Comparison of ENCODE assay signal across 14 cellular contexts in genomic region chrX:1518512-1518911, GRCh38. TPM values are rescaled to one million over a fixed set of nuclear protein-coding genes. Genes with fewer than 3 reads are reported as not detected.
A peak's percentile ranks its signal among the peaks of the same experiment; 100 is the strongest.
DNase-seq lines count a peak whose midpoint lies in the region; ATAC-seq and FAIRE-seq lines count a peak whose summit lies in the region.
"Had no signal": no experiment of that assay in that cellular context is flagged by ENCODE, and none has a peak within 500 bp of the region (broad histone marks: within the 10 kb centered on the region; RNA-seq: fewer than 3 reads in every experiment).

No MANE protein-coding gene starts in this region.

- POLR2A ChIA-PET in activated CD8-positive, alpha-beta T cell treated with anti-CD3 and anti-CD28 coated beads, Interleukin-2, amount 10 ng/mL, durations not matched to agents 7 days and 5 days (lab: Charles Lee): no interaction called here
- POLR2A ChIA-PET in naive thymus-derived CD8-positive, alpha-beta T cell (lab: Charles Lee): no interaction called here

- H3K9me3 Mint-ChIP-seq in activated CD8-positive, alpha-beta T cell treated with anti-CD3 and anti-CD28 coated beads, Interleukin-2, amount 10 ng/mL, durations not matched to agents 7 days and 5 days (ENCODE audit: insufficient read depth): no peaks in the 10 kb centered on the region
- H3K9me3 Mint-ChIP-seq in naive thymus-derived CD8-positive, alpha-beta T cell: peaks cover 0 to 4% (median under 1%) of the 10 kb centered on the region in 9 donors

- H3K4me3 Mint-ChIP-seq in activated CD8-positive, alpha-beta T cell treated with anti-CD3 and anti-CD28 coated beads, Interleukin-2, amount 10 ng/mL, durations not matched to agents 7 days and 5 days: no peak overlapping the region
- peak overlapping the region in 3 of 10 donors; percentile 0 to 67 (median 30) for H3K4me3 Mint-ChIP-seq in naive thymus-derived CD8-positive, alpha-beta T cell

- CTCF ChIA-PET in activated CD8-positive, alpha-beta T cell treated with anti-CD3 and anti-CD28 coated beads, Interleukin-2, amount 10 ng/mL, durations not matched to agents 7 days and 5 days (lab: Charles Lee): no interaction called here

- no peak overlapping the region for H3K27ac Mint-ChIP-seq in activated CD8-positive, alpha-beta T cell treated with anti-CD3 and anti-CD28 coated beads, Interleukin-2, amount 10 ng/mL, durations not matched to agents 7 days and 5 days
- H3K27ac Mint-ChIP-seq in naive thymus-derived CD8-positive, alpha-beta T cell: peak overlapping the region; percentile 44 to 94 (median 80)

- peaks cover 62% of the 10 kb centered on the region for H3K36me3 Mint-ChIP-seq in activated CD8-positive, alpha-beta T cell treated with anti-CD3 and anti-CD28 coated beads, Interleukin-2, amount 10 ng/mL, durations not matched to agents 7 days and 5 days (ENCODE audit: low read depth)
- H3K36me3 Mint-ChIP-seq in naive thymus-derived CD8-positive, alpha-beta T cell: peaks cover 4 to 45% (median 17%) of the 10 kb centered on the region in 3 donors

- no peaks in the 10 kb centered on the region for H3K27me3 Mint-ChIP-seq in activated CD8-positive, alpha-beta T cell treated with anti-CD3 and anti-CD28 coated beads, Interleukin-2, amount 10 ng/mL, durations not matched to agents 7 days and 5 days (ENCODE audit: low read depth)
- no peaks in the 10 kb centered on the region for H3K27me3 Mint-ChIP-seq in naive thymus-derived CD8-positive, alpha-beta T cell

- peak; percentile 26 for FAIRE-seq in GM18507 (lab: Jason Lieb, UNC)
- FAIRE-seq: astrocyte had no signal

- DNase-seq in NOMO-1 treated with DMSO at 0.1 percent for 48 hours (lab: John Stamatoyannopoulos, UW; ENCODE audit: unreplicated experiment) (peak; percentile 18), NOMO-1 (lab: John Stamatoyannopoulos, UW; ENCODE audit: unreplicated experiment in 2 of 2) (no peak), GM18507 (ENCODE audit: extremely low spot score, insufficient read length, low read depth) (no peak), NCI-H1105 (lab: John Stamatoyannopoulos, UW) (no peak), NCI-H187 (lab: John Stamatoyannopoulos, UW) (no peak)
- peak; percentile 10 for DNase-seq in activated CD8-positive, alpha-beta T cell treated with anti-CD3 and anti-CD28 coated beads, Interleukin-2, amount 10 ng/mL, durations not matched to agents 7 days and 5 days
- no peak for DNase-seq in naive thymus-derived CD8-positive, alpha-beta T cell
- DNase-seq in stimulated activated CD4-positive, alpha-beta T cell treated with anti-CD3 and anti-CD28 coated beads, Interleukin-15, amount 100 ng/mL, for 24 hours: no peak
- DNase-seq: heart right ventricle; NCI-H1694 treated with DMSO at 0.1 percent for 48 hours; NCI-H2227 treated with DMSO at 0.1 percent for 48 hours; stimulated activated CD4-positive, alpha-beta T cell treated with anti-CD3 and anti-CD28 coated beads, Interleukin-4, amount 100 ng/mL, for 24 hours had no signal

- H3K4me1 Mint-ChIP-seq in activated CD8-positive, alpha-beta T cell treated with anti-CD3 and anti-CD28 coated beads, Interleukin-2, amount 10 ng/mL, durations not matched to agents 7 days and 5 days (ENCODE audit: low read depth): peaks cover 59% of the 10 kb centered on the region
- H3K4me1 Mint-ChIP-seq in naive thymus-derived CD8-positive, alpha-beta T cell: peaks cover 47 to 67% (median 66%) of the 10 kb centered on the region in 4 donors

- ATAC-seq in activated CD8-positive, alpha-beta T cell treated with anti-CD3 and anti-CD28 coated beads, Interleukin-2, amount 10 ng/mL, durations not matched to agents 7 days and 5 days: no peak
- no peak for ATAC-seq in naive thymus-derived CD8-positive, alpha-beta T cell
- ATAC-seq: heart right ventricle had no signal

RNA-seq across cellular contexts. Expression of gene P2RY8, which starts 18.5 kb away (rescaled TPM):
- 10 to 100 TPM; 62.9 to 65.5 TPM for total RNA-seq in activated CD8-positive, alpha-beta T cell treated with anti-CD3 and anti-CD28 coated beads, Interleukin-2, amount 10 ng/mL, durations not matched to agents 7 days and 5 days
- 100 to 1,000 TPM; 131 to 132 TPM for total RNA-seq in naive thymus-derived CD8-positive, alpha-beta T cell
- polyA plus RNA-seq in naive thymus-derived CD8-positive, alpha-beta T cell: 100 to 1,000 TPM; 163 to 190 (median 169) TPM
- total RNA-seq: astrocyte, temporal lobe had no signal

Comparison
In these comparisons a context has a peak if more than half of its experiments do, and no peak if none do; other contexts are left out.
1. DNase-seq: peak in NOMO-1 treated with DMSO at 0.1 percent for 48 hours (single experiment) and activated CD8-positive, alpha-beta T cell treated with anti-CD3 and anti-CD28 coated beads, Interleukin-2, amount 10 ng/mL, durations not matched to agents 7 days and 5 days (single experiment); none in NOMO-1 (0 of 2), GM18507 (single experiment), naive thymus-derived CD8-positive, alpha-beta T cell (0 of 10), NCI-H1105 (single experiment), stimulated activated CD4-positive, alpha-beta T cell treated with anti-CD3 and anti-CD28 coated beads, Interleukin-15, amount 100 ng/mL, for 24 hours (single experiment) and NCI-H187 (0 of 2).